20 cellular contexts compared by ENCODE assay signal in genomic region chr19:39098365-39099269, GRCh38. TPM values are rescaled to one million over a fixed set of nuclear protein-coding genes. Genes with fewer than 3 reads are reported as not detected.
"Had no signal": no experiment of that assay in that cellular context is flagged by ENCODE, and none has a peak within 500 bp of the region (broad histone marks: within the 10 kb centered on the region; RNA-seq: fewer than 3 reads in every experiment).

No MANE protein-coding gene starts in this region.

- H3K36me3 Mint-ChIP-seq: activated naive CD4-positive, alpha-beta T cell treated with anti-CD3 and anti-CD28 coated beads, Interleukin-2, amount 10 ng/mL, durations not matched to agents 7 days and 5 days; memory B cell; natural killer cell had no signal

- H3K9me3 ChIP-seq: adrenal gland, colonic mucosa, gastroesophageal sphincter, left ventricle myocardium inferior, upper lobe of right lung had no signal

- ATAC-seq: gastroesophageal sphincter, natural killer cell, upper lobe of right lung had no signal

- H3K27ac Mint-ChIP-seq: activated B cell treated with CpG ODN at 0.5 μM for 24 hours; activated CD4-positive, alpha-beta T cell treated with anti-CD3 and anti-CD28 coated beads, Interleukin-2, amount 10 ng/mL, durations not matched to agents 24 days and 14 days; activated naive CD4-positive, alpha-beta T cell treated with anti-CD3 and anti-CD28 coated beads, Interleukin-2, amount 10 ng/mL, durations not matched to agents 7 days and 5 days; memory B cell; natural killer cell had no signal

- H3K4me3 ChIP-seq: adrenal gland, colonic mucosa, gastroesophageal sphincter, left ventricle myocardium inferior, upper lobe of right lung had no signal

- H3K36me3 ChIP-seq: adrenal gland, colonic mucosa, gastroesophageal sphincter, left ventricle myocardium inferior, upper lobe of right lung had no signal

- H3K4me3 Mint-ChIP-seq: activated B cell treated with CpG ODN at 0.5 μM for 24 hours; activated CD4-positive, alpha-beta T cell treated with anti-CD3 and anti-CD28 coated beads, Interleukin-2, amount 10 ng/mL, durations not matched to agents 24 days and 14 days; activated naive CD4-positive, alpha-beta T cell treated with anti-CD3 and anti-CD28 coated beads, Interleukin-2, amount 10 ng/mL, durations not matched to agents 7 days and 5 days; memory B cell; natural killer cell had no signal

- H3K4me1 ChIP-seq: adrenal gland, colonic mucosa, gastroesophageal sphincter, left ventricle myocardium inferior, upper lobe of right lung had no signal

- H3K4me1 Mint-ChIP-seq: activated B cell treated with CpG ODN at 0.5 μM for 24 hours; activated naive CD4-positive, alpha-beta T cell treated with anti-CD3 and anti-CD28 coated beads, Interleukin-2, amount 10 ng/mL, durations not matched to agents 7 days and 5 days; memory B cell; natural killer cell had no signal

- H3K27ac ChIP-seq: adrenal gland, colonic mucosa, gastroesophageal sphincter, left ventricle myocardium inferior, upper lobe of right lung had no signal

- H3K9me3 Mint-ChIP-seq: activated B cell treated with CpG ODN at 0.5 μM for 24 hours; activated CD4-positive, alpha-beta T cell treated with anti-CD3 and anti-CD28 coated beads, Interleukin-2, amount 10 ng/mL, durations not matched to agents 24 days and 14 days; activated naive CD4-positive, alpha-beta T cell treated with anti-CD3 and anti-CD28 coated beads, Interleukin-2, amount 10 ng/mL, durations not matched to agents 7 days and 5 days; memory B cell; natural killer cell had no signal

- DNase-seq: activated B cell treated with CpG ODN at 0.5 μM for 24 hours; activated CD4-positive, alpha-beta T cell treated with anti-CD3 and anti-CD28 coated beads, Interleukin-2, amount 10 ng/mL, durations not matched to agents 24 days and 14 days; activated CD8-positive, alpha-beta memory T cell treated with anti-CD3 and anti-CD28 coated beads for 24 hours; activated naive CD4-positive, alpha-beta T cell treated with anti-CD3 and anti-CD28 coated beads, Interleukin-2, amount 10 ng/mL, durations not matched to agents 7 days and 5 days; adrenal gland; caudate nucleus; colonic mucosa; effector CD4-positive, alpha-beta T cell; hippocampal formation; islet precursor cell; left ventricle myocardium inferior; natural killer cell; stimulated activated CD4-positive, alpha-beta T cell treated with anti-CD3 and anti-CD28 coated beads, Interleukin-12 subunit alpha, Interleukin-12 subunit beta, amount 100 ng/mL, for 4 hours; stimulated activated naive CD4-positive, alpha-beta T cell treated with Interleukin-2 at 50 U/mL for 16 hours; T-helper 1 cell; upper lobe of right lung had no signal

RNA-seq across cellular contexts. Expression of gene ACP7, which starts 14.4 kb away (rescaled TPM):
- total RNA-seq: activated B cell treated with CpG ODN at 0.5 μM for 24 hours; activated CD4-positive, alpha-beta T cell treated with anti-CD3 and anti-CD28 coated beads, Interleukin-2, amount 10 ng/mL, durations not matched to agents 24 days and 14 days; adrenal gland; colonic mucosa; left ventricle myocardium inferior; natural killer cell; omental fat pad; temporal lobe; upper lobe of right lung had no signal
- polyA plus RNA-seq: adrenal gland had no signal
